ENCODE assay signal across 22 cellular contexts in genomic region chr12:69623970-69624369, GRCh38. TPM values are rescaled to one million over a fixed set of nuclear protein-coding genes. Genes with fewer than 3 reads are reported as not detected.
DNase-seq lines count a peak whose midpoint lies in the region; ATAC-seq and TF ChIP-seq lines count a peak whose summit lies in the region.
"Had no signal": no experiment of that assay in that cellular context is flagged by ENCODE, and none has a peak within 500 bp of the region (broad histone marks: within the 10 kb centered on the region; RNA-seq: fewer than 3 reads in every experiment).

No MANE protein-coding gene starts in this region.

- H3K4me3 ChIP-seq in SK-N-SH (ENCODE audit: low read depth in 2 of 2, low read length in 1 of 2) = no peak overlapping the region
- peak overlapping the region in 1 of 10 donors; percentile 1 for H3K4me3 ChIP-seq in heart right ventricle
- H3K4me3 ChIP-seq in upper lobe of right lung = no peak overlapping the region
- no peak overlapping the region for H3K4me3 ChIP-seq in PC-9
- H3K4me3 ChIP-seq: A549, right lobe of liver had no signal

- H3K4me2 ChIP-seq in SK-N-SH (no peak overlapping the region), PC-9 (no peak overlapping the region)
- H3K4me2 ChIP-seq: A549 had no signal

- H3K36me3 ChIP-seq in SK-N-SH (replicated peaks in 1 of 2; ENCODE audit: control insufficient read depth in 1 of 2, insufficient read depth in 2 of 2, low read length in 1 of 2) (no peaks in the 10 kb centered on the region), heart right ventricle (no peaks in the 10 kb centered on the region), upper lobe of right lung (no peaks in the 10 kb centered on the region), PC-9 (ENCODE audit: low read depth) (no peaks in the 10 kb centered on the region)
- H3K36me3 ChIP-seq: right lobe of liver had no signal

- ATAC-seq in heart right ventricle (peak; percentile 74 to 92 (median 88)), upper lobe of right lung (peak; percentile 52)
- ATAC-seq: A549; activated naive CD4-positive, alpha-beta T cell treated with anti-CD3 and anti-CD28 coated beads, Interleukin-2, amount 50 U/mL, for 72 hours; Panc1; T-cell had no signal

- H2AFZ ChIP-seq in SK-N-SH (ENCODE audit: low read depth) (no peak overlapping the region), PC-9 (no peak overlapping the region)

- TF ChIP-seq CTCF in SK-N-SH (IDR thresholded peaks at IDR 0.05) = no peak
- TF ChIP-seq CTCF in heart right ventricle (IDR thresholded peaks at IDR 0.05) = no peak
- TF ChIP-seq CTCF in upper lobe of right lung (IDR thresholded peaks at IDR 0.05) = no peak
- no peak for TF ChIP-seq CTCF in GM13977 (IDR thresholded peaks at IDR 0.05; ENCODE audit: extremely low read depth, insufficient read depth, missing control alignments)
- TF ChIP-seq CTCF in PC-9 (conservative IDR thresholded peaks at IDR 0.05) = no peak

- no peak overlapping the region for H3K9ac ChIP-seq in SK-N-SH

- H3F3A ChIP-seq in SK-N-SH (replicated peaks; ENCODE audit: insufficient read depth) = no peaks in the 10 kb centered on the region
- no peaks in the 10 kb centered on the region for H3F3A ChIP-seq in PC-9 (ENCODE audit: insufficient read depth, low read depth)

- WGBS in SK-N-SH (ENCODE audit: low lambda C conversion rate) = 44% methylated on average over 6 of the region's 13 CpGs
- 28 to 43% methylated on average over 13 of the region's 13 CpGs for WGBS in heart right ventricle, 2 donors

- no peaks in the 10 kb centered on the region for H3K9me3 ChIP-seq in SK-N-SH
- H3K9me3 ChIP-seq in heart right ventricle = no peaks in the 10 kb centered on the region
- no peaks in the 10 kb centered on the region for H3K9me3 ChIP-seq in upper lobe of right lung
- H3K9me3 ChIP-seq in PC-9 (ENCODE audit: insufficient read depth, low read depth) = no peaks in the 10 kb centered on the region
- H3K9me3 ChIP-seq: A549, right lobe of liver had no signal

- intact Hi-C loops in heart right ventricle (cut with DNase I) = loop anchor here in 1 of 10 donors (10.0 kb wide), 1 partner anchor 449 kb away; no protein-coding TSS in a partner anchor
- intact Hi-C loops in upper lobe of right lung (cut with DNase I) = no loop called here
- intact Hi-C loops in PC-9 (cut with micrococcal nuclease; ENCODE audit: unreplicated experiment) = no loop called here

- H4K20me1 ChIP-seq in SK-N-SH (ENCODE audit: insufficient read depth) (no peaks in the 10 kb centered on the region), PC-9 (ENCODE audit: insufficient read depth) (no peaks in the 10 kb centered on the region)

- H3K27ac ChIP-seq in SK-N-SH (ENCODE audit: low read depth in 2 of 2, low read length in 1 of 2) (no peak overlapping the region), heart right ventricle (peak overlapping the region in 7 of 10 donors; percentile 16 to 81 (median 72)), upper lobe of right lung (no peak overlapping the region), PC-9 (no peak overlapping the region)
- H3K27ac ChIP-seq: A549, right lobe of liver had no signal

- H3K79me2 ChIP-seq in SK-N-SH (ENCODE audit: insufficient read depth) = no peaks in the 10 kb centered on the region
- no peaks in the 10 kb centered on the region for H3K79me2 ChIP-seq in PC-9 (ENCODE audit: low read depth)

- CTCF ChIA-PET in SK-N-SH (lab: Yijun Ruan, JAX) = interaction anchor here (1.1 to 2.4 kb wide), 3 partner anchors 12 to 53 kb away, joined by 3 to 14 read pairs (median 5); no protein-coding TSS in a partner anchor
- CTCF ChIA-PET in PC-9 (lab: Charles Lee) = interaction anchor here (0.6 kb wide), 1 partner anchor 267 kb away, joined by 16 read pairs; no protein-coding TSS in a partner anchor

- H3K9me2 ChIP-seq in SK-N-SH (no peaks in the 10 kb centered on the region), PC-9 (ENCODE audit: insufficient read depth) (no peaks in the 10 kb centered on the region)

- POLR2A ChIA-PET in SK-N-SH (lab: Yijun Ruan, JAX) (no interaction called here), PC-9 (lab: Charles Lee; ENCODE audit: unreplicated experiment) (no interaction called here)

- H3K27me3 ChIP-seq in SK-N-SH (ENCODE audit: insufficient read depth) (peaks cover 8% of the 10 kb centered on the region; the same call in 1 of the 2 replicates), heart right ventricle (no peaks in the 10 kb centered on the region), upper lobe of right lung (no peaks in the 10 kb centered on the region), PC-9 (ENCODE audit: insufficient read depth, low read depth) (no peaks in the 10 kb centered on the region)
- H3K27me3 ChIP-seq: right lobe of liver had no signal

- DNase-seq in SHP77 (lab: John Stamatoyannopoulos, UW) (peak; percentile 5 to 6), SHP77 treated with DMSO at 0.1 percent for 48 hours (lab: John Stamatoyannopoulos, UW) (no peak), SK-N-SH (peak; percentile 80), heart right ventricle (peak; percentile 76 to 78), upper lobe of right lung (peak; percentile 66), GM13977 (ENCODE audit: low spot score) (no peak), PC-9 (no peak)
- no peak for DNase-seq in activated naive CD4-positive, alpha-beta T cell treated with anti-CD3 and anti-CD28 coated beads, Interleukin-2, amount 50 U/mL, for 16 hours
- DNase-seq: activated CD4-positive, CD25-positive, alpha-beta regulatory T cell treated with anti-CD3 and anti-CD28 coated beads, Interleukin-2, amount 50 U/mL, for 72 hours; activated CD8-positive, alpha-beta memory T cell treated with anti-CD3 and anti-CD28 coated beads, Interleukin-2, amount 50 U/mL, for 48 hours; CD4-positive, alpha-beta T cell; effector memory CD4-positive, alpha-beta T cell; nephron progenitor cell; stimulated activated CD4-positive, alpha-beta T cell treated with anti-CD3 and anti-CD28 coated beads, Interleukin-2, amount 100 ng/mL, for 48 hours; stimulated activated CD8-positive, alpha-beta memory T cell treated with anti-CD3 and anti-CD28 coated beads, Interleukin-4, amount 100 ng/mL, for 48 hours; T-cell had no signal

- in situ Hi-C loops in GM13977 (cut with MboI; ENCODE audit: low pct_unique_long_range_greater_than_20kb, low sequenced_read_pairs, unreplicated experiment) = no loop called here

- peak; percentile 27; the same call in 1 of the 2 replicates for TF ChIP-seq RAD21 in SK-N-SH (IDR thresholded peaks at IDR 0.05; ENCODE audit: low read length)

- peak in 1 of 2 experiments; percentile 90; a peak in 2 of 4 replicates for TF ChIP-seq EP300 in SK-N-SH (IDR thresholded peaks at IDR 0.05; ENCODE audit: borderline replicate concordance in 1 of 2, low read depth in 1 of 2, low read length in 1 of 2)

- H3K4me1 ChIP-seq in SK-N-SH (ENCODE audit: control insufficient read depth in 1 of 2, insufficient read depth in 2 of 2, low read depth in 1 of 2, low read length in 1 of 2) (peaks cover 0 to 17% of the 10 kb centered on the region in 2 experiments; a peak in 1 of 4 replicates), heart right ventricle (peaks cover 0 to 26% (median 0%) of the 10 kb centered on the region in 9 donors), upper lobe of right lung (no peaks in the 10 kb centered on the region), PC-9 (replicated peaks; ENCODE audit: insufficient read depth) (no peaks in the 10 kb centered on the region)
- H3K4me1 ChIP-seq: A549, right lobe of liver had no signal

- BruUV-seq in PC-9 (replicated peaks; lab: Mats Ljungman, UMichigan) = no TSS peak

TF ChIP-seq in SK-N-SH, 30 proteins besides CTCF, POLR2A, EP300 and RAD21 (continues in another document):
- TF ChIP-seq YY1 (IDR thresholded peaks at IDR 0.05; ENCODE audit: low read depth) (no peak), RXRA (IDR thresholded peaks at IDR 0.05; ENCODE audit: borderline replicate concordance, low read depth) (no peak), FOXJ3 (CRISPR knock-in tag; IDR thresholded peaks at IDR 0.05) (peak; percentile 87), ZBTB33 (IDR thresholded peaks at IDR 0.05; ENCODE audit: borderline replicate concordance, low read depth) (no peak), NFIC (IDR thresholded peaks at IDR 0.05; ENCODE audit: borderline replicate concordance) (no peak), ELF1 (IDR thresholded peaks at IDR 0.05) (no peak), JUND (IDR thresholded peaks at IDR 0.05) (no peak)

RNA-seq across cellular contexts. Expression of gene LRRC10, which starts 13.3 kb away (rescaled TPM):
- not detected in 2 replicates for polyA plus RNA-seq in SK-N-SH (2012; rRNA removed)
- not detected in 2 replicates for polyA plus RNA-seq in SK-N-SH (2012; cell fraction: cytosol; rRNA removed)
- not detected in 2 replicates for polyA plus RNA-seq in SK-N-SH (2012; cell fraction: nucleus; rRNA removed)
- total RNA-seq in heart right ventricle = 10 to 100 TPM; 14.4 to 75.7 (median 40.9) TPM
- 10 to 100 TPM in 1 of 2 donors, 1 to 10 TPM in 1; 3.4 to 31.4 TPM for polyA plus RNA-seq in heart right ventricle
- not detected for total RNA-seq in upper lobe of right lung
- total RNA-seq in PC-9 (2021) = not detected in 2 replicates
- total RNA-seq: activated naive CD4-positive, alpha-beta T cell treated with anti-CD3 and anti-CD28 coated beads, Interleukin-2, amount 50 U/mL, for 72 hours; bronchial epithelial cell; CD4-positive, alpha-beta T cell; HT1080; right lobe of liver; T-cell had no signal
- polyA plus RNA-seq: A549 had no signal

RNA-seq across cellular contexts. Expression of gene CCT2, which starts 38.7 kb away (rescaled TPM):
- polyA plus RNA-seq in SK-N-SH (2012; rRNA removed) (181 and 242 TPM in 2 replicates), heart right ventricle (100 to 1,000 TPM in 1 of 2 donors, 10 to 100 TPM in 1; 41.3 to 190 TPM)
- polyA plus RNA-seq in SK-N-SH (2012; cell fraction: cytosol; rRNA removed) = 203 and 218 TPM in 2 replicates
- 169 and 298 TPM in 2 replicates for polyA plus RNA-seq in SK-N-SH (2012; cell fraction: nucleus; rRNA removed)
- total RNA-seq in heart right ventricle (100 to 1,000 TPM in 2 of 10 donors, 10 to 100 TPM in 8; 61.3 to 115 (median 84.6) TPM), upper lobe of right lung (90.8 TPM), PC-9 (2021) (136 and 162 TPM in 2 replicates)

Comparison
In these comparisons a context has a peak if more than half of its experiments do, and no peak if none do; other contexts are left out.
1. DNase-seq: peak in SHP77 (2 of 2), SK-N-SH (single experiment), heart right ventricle (2 of 2) and upper lobe of right lung (single experiment); none in SHP77 treated with DMSO at 0.1 percent for 48 hours (single experiment), activated naive CD4-positive, alpha-beta T cell treated with anti-CD3 and anti-CD28 coated beads, Interleukin-2, amount 50 U/mL, for 16 hours (single experiment), GM13977 (single experiment) and PC-9 (0 of 2).
2. H3K27ac ChIP-seq: peak in heart right ventricle (7 of 10); none in SK-N-SH (0 of 2), upper lobe of right lung (single experiment) and PC-9 (single experiment).
3. RNA of gene LRRC10, which starts 13.3 kb away (total RNA-seq): 14.4 to 75.7 TPM in heart right ventricle; not detected in upper lobe of right lung (single experiment) and not detected in PC-9; every median in the first group is over 10 times any median in the second.